In the genomic region with DNA sequence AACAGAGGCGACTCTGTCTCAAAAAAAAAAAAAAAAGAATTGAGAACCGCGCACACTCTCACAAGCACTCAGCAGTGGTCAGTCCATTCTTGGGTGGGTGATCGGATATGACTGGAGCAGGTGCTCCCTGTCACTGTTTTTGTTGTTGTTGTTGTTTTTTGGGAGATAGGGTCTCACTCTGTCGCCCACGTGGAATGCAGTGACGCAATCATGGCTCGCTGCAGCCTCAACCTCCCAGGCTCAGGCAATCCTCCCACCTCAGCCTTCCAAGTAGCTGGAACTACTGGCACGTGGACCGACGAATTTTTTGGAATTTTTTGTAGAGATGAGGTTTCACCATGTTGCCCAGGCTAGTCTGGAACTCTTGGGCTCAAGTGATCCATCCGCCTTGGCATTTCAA, we compare ENCODE assay signal across 29 cellular contexts.
"Had no signal": no experiment of that assay in that cellular context is flagged by ENCODE, and none has a peak within 500 bp of the region (broad histone marks: within the 10 kb centered on the region; RNA-seq: fewer than 3 reads in every experiment).

No MANE protein-coding gene starts in this region.

- H3K27ac ChIP-seq: coronary artery, esophagus squamous epithelium, prostate gland, right atrium auricular region, sigmoid colon, skin epidermis, suprapubic skin, transverse colon, vagina had no signal

- DNase-seq: dermis blood vessel endothelial cell; effector memory CD4-positive, alpha-beta T cell; erythroblast; esophagus squamous epithelium; foreskin melanocyte; glutamatergic neuron; hypothalamus; mucosa of descending colon; naive B cell; sigmoid colon; stimulated activated CD4-positive, alpha-beta T cell treated with anti-CD3 and anti-CD28 coated beads, Interleukin-15, amount 100 ng/mL, for 24 hours; stimulated activated CD4-positive, alpha-beta T cell treated with anti-CD3 and anti-CD28 coated beads, Interleukin-2, amount 100 ng/mL, for 48 hours; stimulated activated naive B cell treated with anti-CD40 and anti-IgM and Interleukin-4, amounts not matched to agents 10 μg/mL and 1 μg/mL and 100 μg/mL, for 72 hours; stimulated activated naive CD8-positive, alpha-beta T cell treated with anti-CD3 and anti-CD28 coated beads, Interleukin-15, amount 100 ng/mL, for 72 hours; transverse colon had no signal

- H3K9me3 ChIP-seq: esophagus squamous epithelium, mucosa of descending colon, prostate gland, right atrium auricular region, sigmoid colon, suprapubic skin, transverse colon, vagina had no signal

- H3K4me3 Mint-ChIP-seq: memory B cell; mesothelial cell of epicardium; naive B cell; natural killer cell treated with Interleukin-12 subunit alpha and Interleukin-12 subunit beta and Interleukin-15 and Interleukin-18, amount 100 ng/mL, for 72 hours; neural crest cell; stimulated activated naive B cell treated with anti-CD40 and anti-IgM and Interleukin-4, amounts not matched to agents 10 μg/mL and 1 μg/mL and 100 μg/mL, for 72 hours; stimulated activated naive CD8-positive, alpha-beta T cell treated with anti-CD3 and anti-CD28 coated beads, Interleukin-15, amount 100 ng/mL, for 72 hours had no signal

- H3K27me3 Mint-ChIP-seq: memory B cell; naive B cell; natural killer cell treated with Interleukin-12 subunit alpha and Interleukin-12 subunit beta and Interleukin-15 and Interleukin-18, amount 100 ng/mL, for 72 hours; stimulated activated naive B cell treated with anti-CD40 and anti-IgM and Interleukin-4, amounts not matched to agents 10 μg/mL and 1 μg/mL and 100 μg/mL, for 72 hours; stimulated activated naive CD8-positive, alpha-beta T cell treated with anti-CD3 and anti-CD28 coated beads, Interleukin-15, amount 100 ng/mL, for 72 hours had no signal

- H3K9me3 Mint-ChIP-seq: memory B cell; mesothelial cell of epicardium; naive B cell; natural killer cell treated with Interleukin-12 subunit alpha and Interleukin-12 subunit beta and Interleukin-15 and Interleukin-18, amount 100 ng/mL, for 72 hours; neural crest cell; stimulated activated naive B cell treated with anti-CD40 and anti-IgM and Interleukin-4, amounts not matched to agents 10 μg/mL and 1 μg/mL and 100 μg/mL, for 72 hours; stimulated activated naive CD8-positive, alpha-beta T cell treated with anti-CD3 and anti-CD28 coated beads, Interleukin-15, amount 100 ng/mL, for 72 hours had no signal

- H3K36me3 ChIP-seq: esophagus squamous epithelium, prostate gland, right atrium auricular region, sigmoid colon, suprapubic skin, transverse colon, vagina had no signal

- ATAC-seq: left lobe of liver; mucosa of descending colon; natural killer cell treated with Interleukin-12 subunit alpha and Interleukin-12 subunit beta and Interleukin-15 and Interleukin-18, amount 100 ng/mL, for 72 hours; stimulated activated naive B cell treated with anti-CD40 and anti-IgM and Interleukin-4, amounts not matched to agents 10 μg/mL and 1 μg/mL and 100 μg/mL, for 72 hours; stimulated activated naive CD8-positive, alpha-beta T cell treated with anti-CD3 and anti-CD28 coated beads, Interleukin-15, amount 100 ng/mL, for 72 hours had no signal

- H3K27ac Mint-ChIP-seq: memory B cell; mesothelial cell of epicardium; natural killer cell treated with Interleukin-12 subunit alpha and Interleukin-12 subunit beta and Interleukin-15 and Interleukin-18, amount 100 ng/mL, for 72 hours had no signal

- H3K36me3 Mint-ChIP-seq: memory B cell; mesothelial cell of epicardium; naive B cell; natural killer cell treated with Interleukin-12 subunit alpha and Interleukin-12 subunit beta and Interleukin-15 and Interleukin-18, amount 100 ng/mL, for 72 hours; stimulated activated naive B cell treated with anti-CD40 and anti-IgM and Interleukin-4, amounts not matched to agents 10 μg/mL and 1 μg/mL and 100 μg/mL, for 72 hours had no signal

- H3K4me3 ChIP-seq: coronary artery, esophagus squamous epithelium, lung, mucosa of descending colon, prostate gland, right atrium auricular region, sigmoid colon, skin epidermis, suprapubic skin, transverse colon, vagina had no signal

- H3K27me3 ChIP-seq: esophagus squamous epithelium, right atrium auricular region, sigmoid colon, suprapubic skin, transverse colon, vagina had no signal

- FAIRE-seq: endometrium, keratinocyte had no signal
